ENCODE assay signal across 22 cellular contexts in genomic region chr10:44284198-44285084, GRCh38.
DNase-seq lines count a peak whose midpoint lies in the region; ATAC-seq and TF ChIP-seq lines count a peak whose summit lies in the region.
"Had no signal": no experiment of that assay in that cellular context is flagged by ENCODE, and none has a peak within 500 bp of the region (broad histone marks: within the 10 kb centered on the region; RNA-seq: fewer than 3 reads in every experiment).

No MANE protein-coding gene starts in this region.

- peaks cover 3 to 19% (median 9%) of the 10 kb centered on the region in 5 donors for H3K27me3 Mint-ChIP-seq in naive thymus-derived CD4-positive, alpha-beta T cell
- H3K27me3 Mint-ChIP-seq in stimulated activated memory B cell treated with anti-CD40 and anti-IgM and Interleukin-4, amounts not matched to agents 10 μg/mL and 1 μg/mL and 100 μg/mL, for 72 hours = no peaks in the 10 kb centered on the region

- intact Hi-C loops in naive thymus-derived CD4-positive, alpha-beta T cell (cut with micrococcal nuclease) = no loop called here

- in situ Hi-C loops in G401 (cut with HindIII; ENCODE audit: low sequenced_read_pairs) = no loop called here

- H3K4me1 ChIP-seq in naive thymus-derived CD4-positive, alpha-beta T cell (ENCODE audit: control insufficient read depth in 2 of 2, insufficient read depth in 2 of 2, low read length in 2 of 2) = no peaks in the 10 kb centered on the region

- no peaks in the 10 kb centered on the region for H3K36me3 ChIP-seq in naive thymus-derived CD4-positive, alpha-beta T cell (ENCODE audit: control insufficient read depth in 2 of 3, insufficient read depth in 3 of 3, low read length in 3 of 3)
- H3K36me3 ChIP-seq: BLaER1, MG63 had no signal

- H3K27me3 ChIP-seq in naive thymus-derived CD4-positive, alpha-beta T cell (ENCODE audit: control insufficient read depth in 2 of 2, insufficient read depth in 2 of 2, low read length in 2 of 2) = no peaks in the 10 kb centered on the region
- H3K27me3 ChIP-seq: BLaER1, MG63 had no signal

- H3K4me1 Mint-ChIP-seq in naive thymus-derived CD4-positive, alpha-beta T cell = no peaks in the 10 kb centered on the region
- no peaks in the 10 kb centered on the region for H3K4me1 Mint-ChIP-seq in stimulated activated memory B cell treated with anti-CD40 and anti-IgM and Interleukin-4, amounts not matched to agents 10 μg/mL and 1 μg/mL and 100 μg/mL, for 72 hours
- H3K4me1 Mint-ChIP-seq: CD4-positive, alpha-beta memory T cell had no signal

- H3K9me3 Mint-ChIP-seq in naive thymus-derived CD4-positive, alpha-beta T cell = no peaks in the 10 kb centered on the region
- H3K9me3 Mint-ChIP-seq in stimulated activated memory B cell treated with anti-CD40 and anti-IgM and Interleukin-4, amounts not matched to agents 10 μg/mL and 1 μg/mL and 100 μg/mL, for 72 hours = peaks cover 2% of the 10 kb centered on the region
- H3K9me3 Mint-ChIP-seq: CD4-positive, alpha-beta memory T cell; HFFc6 had no signal

- TF ChIP-seq CTCF in epithelial cell of proximal tubule (conservative IDR thresholded peaks at IDR 0.05; ENCODE audit: low read depth, low read length) = peak; percentile 1

- no peak overlapping the region for H3K27ac Mint-ChIP-seq in naive thymus-derived CD4-positive, alpha-beta T cell
- H3K27ac Mint-ChIP-seq in stimulated activated memory B cell treated with anti-CD40 and anti-IgM and Interleukin-4, amounts not matched to agents 10 μg/mL and 1 μg/mL and 100 μg/mL, for 72 hours = no peak overlapping the region
- H3K27ac Mint-ChIP-seq: CD4-positive, alpha-beta memory T cell; HFFc6 had no signal

- no peaks in the 10 kb centered on the region for H3K9me3 ChIP-seq in naive thymus-derived CD4-positive, alpha-beta T cell (ENCODE audit: control insufficient read depth in 2 of 3, low read length in 3 of 3)
- H3K9me3 ChIP-seq: BLaER1, MG63 had no signal

- H3K4me3 Mint-ChIP-seq in naive thymus-derived CD4-positive, alpha-beta T cell = no peak overlapping the region
- no peak overlapping the region for H3K4me3 Mint-ChIP-seq in stimulated activated memory B cell treated with anti-CD40 and anti-IgM and Interleukin-4, amounts not matched to agents 10 μg/mL and 1 μg/mL and 100 μg/mL, for 72 hours
- H3K4me3 Mint-ChIP-seq: CD4-positive, alpha-beta memory T cell; HFFc6 had no signal

- CTCF ChIA-PET in naive thymus-derived CD4-positive, alpha-beta T cell (lab: Charles Lee) = no interaction called here

- no peaks in the 10 kb centered on the region for H3K36me3 Mint-ChIP-seq in naive thymus-derived CD4-positive, alpha-beta T cell
- no peaks in the 10 kb centered on the region for H3K36me3 Mint-ChIP-seq in stimulated activated memory B cell treated with anti-CD40 and anti-IgM and Interleukin-4, amounts not matched to agents 10 μg/mL and 1 μg/mL and 100 μg/mL, for 72 hours
- H3K36me3 Mint-ChIP-seq: CD4-positive, alpha-beta memory T cell had no signal

- peak; percentile 34 for ATAC-seq in naive thymus-derived CD4-positive, alpha-beta T cell
- peak; percentile 49 for ATAC-seq in stimulated activated memory B cell treated with anti-CD40 and anti-IgM and Interleukin-4, amounts not matched to agents 10 μg/mL and 1 μg/mL and 100 μg/mL, for 72 hours
- ATAC-seq in HG02763 (IDR thresholded peaks at IDR 0.05; ENCODE audit: unreplicated experiment) = no peak
- ATAC-seq: PC-3 had no signal

- H3K4me3 ChIP-seq in epithelial cell of proximal tubule (ENCODE audit: low read depth, low read length) = no peak overlapping the region
- H3K4me3 ChIP-seq in naive thymus-derived CD4-positive, alpha-beta T cell (ENCODE audit: low read length) = no peak overlapping the region
- H3K4me3 ChIP-seq: BLaER1, MG63 had no signal

- POLR2A ChIA-PET in naive thymus-derived CD4-positive, alpha-beta T cell (lab: Charles Lee) = no interaction called here

- DNase-seq in G401 (ENCODE audit: low spot score) (peak; percentile 15), epithelial cell of proximal tubule (ENCODE audit: low read depth) (no peak), OCI-M2 (lab: John Stamatoyannopoulos, UW; ENCODE audit: unreplicated experiment) (no peak)
- no peak for DNase-seq in naive thymus-derived CD4-positive, alpha-beta T cell
- DNase-seq in central memory CD4-positive, alpha-beta T cell = no peak
- DNase-seq: Calu3; CD4-positive, alpha-beta memory T cell; HFFc6; IMR-90; Kasumi-1; MG63; NCI-H1048; NCI-H1436; NCI-H1930; NCI-H226; NCI-H524 treated with DMSO at 0.1 percent for 48 hours; PC-3 had no signal

- no peak overlapping the region for H3K27ac ChIP-seq in naive thymus-derived CD4-positive, alpha-beta T cell (ENCODE audit: low read depth, low read length)
- H3K27ac ChIP-seq: BLaER1, HL-60, RWPE1 had no signal
